8 cellular contexts compared by ENCODE assay signal in the genomic region with DNA sequence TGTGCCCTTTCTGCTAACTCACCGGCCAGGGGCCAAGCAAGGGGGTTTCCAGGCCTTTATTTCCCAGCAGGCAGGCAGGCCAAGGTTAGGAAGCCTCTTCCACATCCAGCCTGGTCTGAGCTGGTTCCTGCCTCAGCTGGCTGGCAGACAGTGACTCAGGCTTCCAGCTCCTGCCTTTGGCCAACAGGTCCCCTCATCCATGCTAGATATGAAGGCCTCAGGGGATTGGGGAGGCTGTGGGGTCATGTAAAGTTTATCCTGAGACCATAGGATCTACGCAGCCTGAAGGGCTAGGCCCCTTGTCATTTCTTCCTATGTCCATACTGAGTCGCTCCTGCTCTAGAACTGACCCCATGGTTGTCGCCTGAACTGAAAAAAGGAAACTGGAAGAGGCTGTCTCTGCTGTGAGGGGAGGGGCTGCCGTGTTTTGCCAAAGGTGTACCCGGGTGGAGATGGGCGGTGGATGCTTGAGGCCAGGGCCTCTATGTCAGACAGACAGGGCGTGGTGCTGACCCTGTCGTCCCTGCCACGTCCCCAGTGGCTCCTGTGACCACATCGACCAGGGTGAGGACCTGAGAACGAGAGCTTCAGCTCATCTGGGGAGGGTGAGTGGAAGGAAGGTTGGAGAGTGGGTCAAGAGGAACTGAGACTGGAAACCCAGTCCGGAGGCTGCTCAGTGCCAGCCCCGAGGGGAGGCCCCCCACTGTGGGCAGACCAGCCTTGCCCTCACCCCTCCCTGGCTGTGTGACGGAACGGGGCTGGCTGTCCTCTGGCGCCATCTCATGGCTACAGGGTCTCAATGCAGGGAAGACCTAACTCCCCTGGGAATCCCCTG. TPM values are rescaled to one million over a fixed set of nuclear protein-coding genes. Genes with fewer than 3 reads are reported as not detected.
A peak's percentile ranks its signal among the peaks of the same experiment; 100 is the strongest.
DNase-seq lines count a peak whose midpoint lies in the region; ATAC-seq and TF ChIP-seq lines count a peak whose summit lies in the region.

No MANE protein-coding gene starts in this region.

- H3K9me3 ChIP-seq in endodermal cell (ENCODE audit: control insufficient read depth, low read length): no peaks in the 10 kb centered on the region

- H3K27ac Mint-ChIP-seq in activated CD4-positive, alpha-beta memory T cell treated with anti-CD3 and anti-CD28 coated beads, Interleukin-2, amount 10 ng/mL, durations not matched to agents 7 days and 5 days: peak overlapping the region; percentile 32
- H3K27ac Mint-ChIP-seq in endodermal cell: peak overlapping the region; percentile 67

- H3K9ac ChIP-seq in endodermal cell (ENCODE audit: extremely low read depth, low read length, poor library complexity, severe bottlenecking) (no peak overlapping the region), mesendoderm (ENCODE audit: low read length) (no peak overlapping the region)

- no peak overlapping the region for H3K4me3 Mint-ChIP-seq in activated CD4-positive, alpha-beta memory T cell treated with anti-CD3 and anti-CD28 coated beads, Interleukin-2, amount 10 ng/mL, durations not matched to agents 7 days and 5 days
- H3K4me3 Mint-ChIP-seq in endodermal cell: no peak overlapping the region

- H3K56ac ChIP-seq in mesendoderm (ENCODE audit: low read length): peak overlapping the region; percentile 40

- H3K4me1 ChIP-seq in endodermal cell (ENCODE audit: control insufficient read depth, insufficient read depth, low read length) (no peaks in the 10 kb centered on the region), mesendoderm (ENCODE audit: control insufficient read depth, low read depth, low read length) (peaks cover 3% of the 10 kb centered on the region)

- H2BK5ac ChIP-seq in mesendoderm (ENCODE audit: low read length): no peak overlapping the region

- H3K27me3 ChIP-seq in BJ (ENCODE audit: control insufficient read depth, insufficient read depth, low read length): no peaks in the 10 kb centered on the region
- no peaks in the 10 kb centered on the region for H3K27me3 ChIP-seq in endodermal cell (ENCODE audit: control insufficient read depth, insufficient read depth, low read length, poor library complexity, severe bottlenecking)
- H3K27me3 ChIP-seq in mesendoderm (ENCODE audit: insufficient read depth, low read length, poor library complexity): no peaks in the 10 kb centered on the region

- no peaks in the 10 kb centered on the region for H3K27me3 Mint-ChIP-seq in activated CD4-positive, alpha-beta memory T cell treated with anti-CD3 and anti-CD28 coated beads, Interleukin-2, amount 10 ng/mL, durations not matched to agents 7 days and 5 days
- H3K27me3 Mint-ChIP-seq in endodermal cell (ENCODE audit: insufficient read depth): peaks cover 12% of the 10 kb centered on the region

- H3K4ac ChIP-seq in mesendoderm (ENCODE audit: low read depth, low read length): no peak overlapping the region

- no peaks in the 10 kb centered on the region for H3K79me2 ChIP-seq in mesendoderm (ENCODE audit: control insufficient read depth, insufficient read depth, low read length)

- H3K27ac ChIP-seq in endodermal cell (ENCODE audit: low read depth, low read length) (no peak overlapping the region), mesendoderm (ENCODE audit: low read depth, low read length) (no peak overlapping the region)

- no peaks in the 10 kb centered on the region for H3K36me3 Mint-ChIP-seq in activated CD4-positive, alpha-beta memory T cell treated with anti-CD3 and anti-CD28 coated beads, Interleukin-2, amount 10 ng/mL, durations not matched to agents 7 days and 5 days (ENCODE audit: low read depth)
- H3K36me3 Mint-ChIP-seq in endodermal cell (ENCODE audit: low read depth): no peaks in the 10 kb centered on the region

- 60 to 66% methylated on average over 14 to 17 of the region's 17 CpGs for WGBS in endodermal cell (ENCODE audit: insufficient coverage in 1 of 2, insufficient read length in 1 of 2), 2 experiments
- no CpG with 5 or more reads among the region's 17 CpGs for WGBS in mesendoderm (ENCODE audit: extremely low coverage, insufficient coverage, low lambda C conversion rate)

- H2BK15ac ChIP-seq in mesendoderm (replicated peaks; ENCODE audit: low read depth): no peak overlapping the region

- DNase-seq in BJ (ENCODE audit: low read depth) (no peak), NCI-H510A (lab: John Stamatoyannopoulos, UW) (peak; percentile 45), endodermal cell (peak; percentile 92), mesendoderm (peak; percentile 76)
- peak; percentile 60 for DNase-seq in activated CD4-positive, alpha-beta memory T cell treated with anti-CD3 and anti-CD28 coated beads, Interleukin-2, amount 10 ng/mL, durations not matched to agents 7 days and 5 days
- DNase-seq in stimulated activated naive CD4-positive, alpha-beta T cell (lab: John Stamatoyannopoulos, UW): peak in 4 of 6 experiments; percentile 6 to 21 (median 17)

- CTCF ChIA-PET in BJ (lab: Yijun Ruan, JAX): interaction anchor here (0.6 to 9.9 kb wide), 40 partner anchors 9 to 603 kb away, joined by 3 to 183 read pairs (median 6); a partner anchor contains a TSS
- CTCF ChIA-PET in activated CD4-positive, alpha-beta memory T cell treated with anti-CD3 and anti-CD28 coated beads, Interleukin-2, amount 10 ng/mL, durations not matched to agents 7 days and 5 days (lab: Charles Lee): interaction anchor here (0.6 to 2.3 kb wide), 12 partner anchors 8 to 111 kb away, joined by 3 to 6 read pairs (median 4); a partner anchor contains a TSS

- POLR2A ChIA-PET in BJ (lab: Charles Lee): interaction anchor here (0.5 to 0.6 kb wide), 2 partner anchors 47 to 131 kb away, joined by 3 to 4 read pairs; no protein-coding TSS in a partner anchor
- POLR2A ChIA-PET in activated CD4-positive, alpha-beta memory T cell treated with anti-CD3 and anti-CD28 coated beads, Interleukin-2, amount 10 ng/mL, durations not matched to agents 7 days and 5 days (lab: Charles Lee): no interaction called here

- no peak overlapping the region for H3K4me2 ChIP-seq in mesendoderm (ENCODE audit: low read length)

- no peak overlapping the region for H2AK5ac ChIP-seq in mesendoderm (ENCODE audit: low read length)

- H4K5ac ChIP-seq in mesendoderm (ENCODE audit: low read length): no peak overlapping the region

- H3K9me3 Mint-ChIP-seq in activated CD4-positive, alpha-beta memory T cell treated with anti-CD3 and anti-CD28 coated beads, Interleukin-2, amount 10 ng/mL, durations not matched to agents 7 days and 5 days: no peaks in the 10 kb centered on the region
- no peaks in the 10 kb centered on the region for H3K9me3 Mint-ChIP-seq in endodermal cell

- no peaks in the 10 kb centered on the region for H3K36me3 ChIP-seq in BJ (ENCODE audit: control insufficient read depth, insufficient read depth, low read length)
- no peaks in the 10 kb centered on the region for H3K36me3 ChIP-seq in endodermal cell (ENCODE audit: control insufficient read depth, insufficient read depth, low read length)
- H3K36me3 ChIP-seq in mesendoderm (ENCODE audit: control insufficient read depth, insufficient read depth, low read length): no peaks in the 10 kb centered on the region

- ATAC-seq in GM18870 (IDR thresholded peaks at IDR 0.05; ENCODE audit: unreplicated experiment) (peak; percentile 62), HG03159 (IDR thresholded peaks at IDR 0.05; ENCODE audit: unreplicated experiment) (peak; percentile 60)

- no peak overlapping the region for H4K8ac ChIP-seq in mesendoderm (ENCODE audit: low read depth, low read length)

- H3K79me1 ChIP-seq in mesendoderm (ENCODE audit: low read length): no peaks in the 10 kb centered on the region

- H3K23ac ChIP-seq in mesendoderm (ENCODE audit: low read length): no peak overlapping the region

- no peak overlapping the region for H2BK120ac ChIP-seq in mesendoderm (ENCODE audit: low read depth, low read length)

- H3K4me1 Mint-ChIP-seq in activated CD4-positive, alpha-beta memory T cell treated with anti-CD3 and anti-CD28 coated beads, Interleukin-2, amount 10 ng/mL, durations not matched to agents 7 days and 5 days: peaks cover 17% of the 10 kb centered on the region
- peaks cover 5% of the 10 kb centered on the region for H3K4me1 Mint-ChIP-seq in endodermal cell

- TF ChIP-seq CTCF in BJ (IDR thresholded peaks at IDR 0.05; ENCODE audit: insufficient read depth, low read depth, low read length): peak; percentile 96
- TF ChIP-seq CTCF in endodermal cell (conservative IDR thresholded peaks at IDR 0.05): peak; percentile 96

- H3K4me3 ChIP-seq in BJ (ENCODE audit: low read depth, low read length): no peak overlapping the region
- no peak overlapping the region for H3K4me3 ChIP-seq in endodermal cell (ENCODE audit: low read length)
- no peak overlapping the region for H3K4me3 ChIP-seq in mesendoderm (ENCODE audit: low read length)

- no peak overlapping the region for H3K18ac ChIP-seq in mesendoderm (ENCODE audit: low read length)

RNA-seq across cellular contexts. Expression of a gene that starts 17.0 kb away (rescaled TPM):
- polyA plus RNA-seq in BJ (2011; rRNA removed): 0.56 and 1.5 TPM in 2 replicates
- 0.46 and 0.90 TPM in 2 replicates for polyA minus RNA-seq in BJ (2011; rRNA and poly(A)+ RNA removed)
- total RNA-seq in activated CD4-positive, alpha-beta memory T cell treated with anti-CD3 and anti-CD28 coated beads, Interleukin-2, amount 10 ng/mL, durations not matched to agents 7 days and 5 days: not detected
- under 1 TPM; 0.31 to 0.37 TPM for total RNA-seq in endodermal cell
- polyA plus RNA-seq in endodermal cell (2013, experiment 1 of 2): 0.11 TPM
- polyA plus RNA-seq in endodermal cell (2013, experiment 2 of 2): not detected
- 0.03 TPM for polyA plus RNA-seq in mesendoderm (2013, experiment 1 of 2)
- polyA plus RNA-seq in mesendoderm (2013, experiment 2 of 2): 0.07 TPM

RNA-seq across cellular contexts. Expression of a gene that starts 19.0 kb away (rescaled TPM):
- 50.3 and 85.7 TPM in 2 replicates for polyA plus RNA-seq in BJ (2011; rRNA removed)
- 92.9 and 102 TPM in 2 replicates for polyA minus RNA-seq in BJ (2011; rRNA and poly(A)+ RNA removed)
- total RNA-seq in activated CD4-positive, alpha-beta memory T cell treated with anti-CD3 and anti-CD28 coated beads, Interleukin-2, amount 10 ng/mL, durations not matched to agents 7 days and 5 days: under 1 TPM; 0.05 TPM
- total RNA-seq in endodermal cell: 10 to 100 TPM; 31.0 to 39.0 TPM
- polyA plus RNA-seq in endodermal cell (2013, experiment 1 of 2): 52.4 TPM
- polyA plus RNA-seq in endodermal cell (2013, experiment 2 of 2): 45.3 TPM
- polyA plus RNA-seq in mesendoderm (2013, experiment 1 of 2): 5.9 TPM
- 5.8 TPM for polyA plus RNA-seq in mesendoderm (2013, experiment 2 of 2)

Comparison
In these comparisons a context has a peak if more than half of its experiments do, and no peak if none do; other contexts are left out.
1. RNA of a gene that starts 19.0 kb away (total RNA-seq): 31.0 to 39.0 TPM in endodermal cell; 0.05 TPM in activated CD4-positive, alpha-beta memory T cell treated with anti-CD3 and anti-CD28 coated beads, Interleukin-2, amount 10 ng/mL, durations not matched to agents 7 days and 5 days; every median in the first group is over 10 times any median in the second.